8 cellular contexts compared by ENCODE assay signal in the genomic region with DNA sequence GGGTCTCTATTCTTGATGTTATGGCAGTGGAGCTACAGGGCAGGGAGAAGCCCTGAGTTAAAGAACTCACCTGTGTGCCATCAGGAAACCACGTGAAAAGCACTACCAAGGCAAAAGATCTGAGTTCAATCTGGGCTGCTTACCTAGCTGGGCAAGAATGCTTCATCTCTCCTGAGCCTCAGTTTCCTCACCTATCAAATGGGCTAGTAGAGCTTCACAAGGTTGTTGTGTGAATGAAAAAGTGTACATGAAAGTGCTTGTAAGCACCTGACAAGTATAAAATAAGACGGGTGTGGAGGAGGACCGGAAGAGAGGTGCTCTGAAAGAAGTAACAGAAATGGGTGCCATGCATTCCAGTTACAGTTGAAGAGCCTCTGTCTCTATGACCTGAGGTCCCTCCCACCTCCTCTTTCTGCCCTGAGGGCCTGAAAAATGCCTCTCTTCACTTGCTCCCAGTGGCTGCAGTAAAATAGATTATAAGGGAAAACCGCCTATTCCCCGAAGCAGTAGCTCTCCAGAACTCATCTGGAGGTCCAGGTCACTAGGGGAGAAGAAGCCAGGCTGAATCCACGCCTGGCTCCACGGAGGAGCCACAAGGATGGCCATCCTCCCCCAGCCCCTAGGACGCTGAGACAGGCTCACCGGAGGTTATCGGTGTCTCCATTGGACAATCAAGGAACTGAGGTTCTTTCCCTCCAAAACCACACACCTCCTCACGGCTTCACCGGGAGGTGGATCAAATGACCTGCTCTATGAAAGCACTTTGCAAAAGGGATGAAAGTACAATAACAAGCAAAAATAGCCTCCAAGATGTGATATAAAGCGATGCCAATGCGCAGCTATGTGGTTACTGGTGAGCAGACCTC. TPM values are rescaled to one million over a fixed set of nuclear protein-coding genes. Genes with fewer than 3 reads are reported as not detected.
A peak's percentile ranks its signal among the peaks of the same experiment; 100 is the strongest.
DNase-seq lines count a peak whose midpoint lies in the region; ATAC-seq and TF ChIP-seq lines count a peak whose summit lies in the region.

No MANE protein-coding gene starts in this region.

- DNase-seq in AG04450 (ENCODE audit: low read depth, low spot score) (no peak), body of pancreas (no peak), NAMALWA (ENCODE audit: low spot score) (no peak), superior temporal gyrus (ENCODE audit: extremely low spot score) (no peak), NCI-H1092 treated with DMSO at 0.1 percent for 48 hours (lab: John Stamatoyannopoulos, UW) (no peak)

- intact Hi-C loops in body of pancreas (cut with DNase I) = no loop called here

- peaks cover 3% of the 10 kb centered on the region; the same call in 1 of the 2 replicates for H3K9me3 ChIP-seq in AG04450 (ENCODE audit: control insufficient read depth, insufficient read depth, low read length)
- no peaks in the 10 kb centered on the region for H3K9me3 ChIP-seq in HUES6 (ENCODE audit: control insufficient read depth, insufficient read depth, low read depth, low read length)
- no peaks in the 10 kb centered on the region for H3K9me3 ChIP-seq in body of pancreas
- H3K9me3 ChIP-seq in mononuclear cell (ENCODE audit: low read depth, low read length) = no peaks in the 10 kb centered on the region

- ATAC-seq in body of pancreas (peak; percentile 3), GM18858 (IDR thresholded peaks at IDR 0.05; ENCODE audit: unreplicated experiment) (no peak)

- H3K27me3 ChIP-seq in AG04450 (ENCODE audit: control insufficient read depth, insufficient read depth, low read length) = no peaks in the 10 kb centered on the region
- H3K27me3 ChIP-seq in HUES6 (ENCODE audit: control insufficient read depth, insufficient read depth, low read length) = peaks cover 27% of the 10 kb centered on the region
- H3K27me3 ChIP-seq in body of pancreas = no peaks in the 10 kb centered on the region
- peaks cover 44% of the 10 kb centered on the region for H3K27me3 ChIP-seq in mononuclear cell (ENCODE audit: insufficient read depth, low read length)

- H3K4me3 ChIP-seq in AG04450 (ENCODE audit: low read depth, low read length) = peak overlapping the region; percentile 80
- H3K4me3 ChIP-seq in HUES6 (ENCODE audit: low read depth, low read length) = peak overlapping the region; percentile 77
- peak overlapping the region; percentile 45 to 62 for H3K4me3 ChIP-seq in body of pancreas
- peak overlapping the region; percentile 28 for H3K4me3 ChIP-seq in mononuclear cell (ENCODE audit: low read length)

- CTCF ChIA-PET in AG04450 (lab: Charles Lee) = interaction anchor here (1.1 to 2.9 kb wide), 2 partner anchors 10 to 53 kb away, joined by 5 to 18 read pairs; no protein-coding TSS in a partner anchor

- H3K36me3 ChIP-seq in HUES6 (ENCODE audit: control insufficient read depth, insufficient read depth, low read length) (0 out of 2 replicates have a peak, but pooled peaks cover 2% of the 10 kb centered on the region), body of pancreas (replicated peaks in 1 of 2; ENCODE audit: insufficient read depth in 1 of 2, low read depth in 2 of 2) (no peaks in the 10 kb centered on the region)

- no peak for TF ChIP-seq CTCF in AG04450 (IDR thresholded peaks at IDR 0.05; ENCODE audit: low read depth, low read length)
- no peak for TF ChIP-seq CTCF in body of pancreas (IDR thresholded peaks at IDR 0.05)

- H3K4me1 ChIP-seq in HUES6 (ENCODE audit: control insufficient read depth, insufficient read depth, low read length) (peaks cover 14% of the 10 kb centered on the region), body of pancreas (peaks cover 16% of the 10 kb centered on the region), mononuclear cell (ENCODE audit: insufficient read depth, low read length) (peaks cover 17% of the 10 kb centered on the region)

- H3K27ac ChIP-seq in AG04450 (ENCODE audit: low read depth, low read length) = peak overlapping the region; percentile 21
- H3K27ac ChIP-seq in HUES6 (ENCODE audit: low read depth, low read length) = no peak overlapping the region
- peak overlapping the region in 1 of 4 donors; percentile 80 for H3K27ac ChIP-seq in body of pancreas

- no peak for TF ChIP-seq POLR2A in body of pancreas (IDR thresholded peaks at IDR 0.05)

- POLR2A ChIA-PET in AG04450 (lab: Yijun Ruan, JAX) = interaction anchor here (1.3 kb wide), 1 partner anchor 53 kb away, joined by 6 read pairs; no protein-coding TSS in a partner anchor

- H3K9ac ChIP-seq in HUES6 (ENCODE audit: low read length) = peak overlapping the region; percentile 57

- 25 to 35% methylated on average over 13 to 14 of the region's 14 CpGs for WGBS in body of pancreas, 2 donors

RNA-seq across cellular contexts. Expression of a gene that starts 1.4 kb away (rescaled TPM):
- 14.1 and 19.4 TPM in 2 replicates for polyA plus RNA-seq in AG04450 (2011; rRNA removed)
- 40.5 and 61.6 TPM in 2 replicates for polyA minus RNA-seq in AG04450 (2011; rRNA and poly(A)+ RNA removed)
- 1 to 10 TPM; 2.6 to 6.5 TPM for total RNA-seq in body of pancreas
- total RNA-seq in mononuclear cell = 0.10 TPM

RNA-seq across cellular contexts. Expression of a gene that starts 43.4 kb away (rescaled TPM):
- 40.3 and 52.9 TPM in 2 replicates for polyA plus RNA-seq in AG04450 (2011; rRNA removed)
- 15.0 and 23.3 TPM in 2 replicates for polyA minus RNA-seq in AG04450 (2011; rRNA and poly(A)+ RNA removed)
- 10 to 100 TPM in 1 of 2 donors, 1 to 10 TPM in 1; 4.9 to 10.1 TPM for total RNA-seq in body of pancreas
- total RNA-seq in mononuclear cell = 16.8 TPM

Comparison
In these comparisons a context has a peak if more than half of its experiments do, and no peak if none do; other contexts are left out.
1. H3K4me3 ChIP-seq: peak in every context shown above with its lines; median percentile 80 in AG04450; 77 in HUES6; 54 in body of pancreas; 28 in mononuclear cell.